Comparison of ENCODE assay signal across 24 cellular contexts in the genomic region with DNA sequence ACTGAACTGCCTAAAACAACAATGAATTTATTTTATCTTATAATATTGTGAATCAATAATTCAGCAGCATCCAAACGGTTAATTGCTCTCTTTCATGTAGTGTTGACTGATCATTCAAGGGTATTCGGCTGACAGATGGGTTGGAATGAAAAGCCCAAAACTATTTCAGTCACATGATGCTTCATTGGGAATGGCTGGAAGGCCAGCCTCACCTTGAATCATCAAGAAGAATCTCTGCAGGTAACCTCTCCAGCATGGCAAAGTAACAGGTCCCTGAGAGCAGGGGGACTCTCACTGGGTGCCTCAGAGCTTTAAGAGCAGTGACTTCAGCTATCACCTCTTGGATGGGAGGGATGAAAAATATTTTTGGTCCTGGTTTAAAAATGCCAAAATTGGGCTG.
"Had no signal": no experiment of that assay in that cellular context is flagged by ENCODE, and none has a peak within 500 bp of the region (broad histone marks: within the 10 kb centered on the region; RNA-seq: fewer than 3 reads in every experiment).

No MANE protein-coding gene starts in this region.

- H3K36me3 Mint-ChIP-seq: naive thymus-derived CD4-positive, alpha-beta T cell; neural progenitor cell; stimulated activated naive B cell treated with anti-CD40 and anti-IgM and Interleukin-4, amounts not matched to agents 10 μg/mL and 1 μg/mL and 100 μg/mL, for 72 hours had no signal

- DNase-seq: dermis blood vessel endothelial cell; effector memory CD4-positive, alpha-beta T cell; erythroblast; esophagus squamous epithelium; glutamatergic neuron; left cardiac atrium; left lung; mesenchymal stem cell; midbrain; naive thymus-derived CD4-positive, alpha-beta T cell; right lobe of liver; small intestine; stimulated activated CD4-positive, alpha-beta T cell treated with anti-CD3 and anti-CD28 coated beads, Interleukin-15, amount 100 ng/mL, for 24 hours; stimulated activated CD4-positive, alpha-beta T cell treated with anti-CD3 and anti-CD28 coated beads, Interleukin-2, amount 100 ng/mL, for 48 hours; stimulated activated naive B cell treated with anti-CD40 and anti-IgM and Interleukin-4, amounts not matched to agents 10 μg/mL and 1 μg/mL and 100 μg/mL, for 72 hours; upper lobe of left lung had no signal

- H3K4me1 ChIP-seq: esophagus squamous epithelium, left lung, parathyroid adenoma, right lobe of liver, tibial nerve, upper lobe of left lung had no signal

- H3K27me3 Mint-ChIP-seq: naive thymus-derived CD4-positive, alpha-beta T cell; progenitor cell of endocrine pancreas; stimulated activated naive B cell treated with anti-CD40 and anti-IgM and Interleukin-4, amounts not matched to agents 10 μg/mL and 1 μg/mL and 100 μg/mL, for 72 hours; stimulated activated naive CD8-positive, alpha-beta T cell treated with anti-CD3 and anti-CD28 coated beads, Interleukin-15, Interleukin-2, amounts not matched to agents 100 ng/mL and 50 ng/mL, for 24 hours had no signal

- H3K36me3 ChIP-seq: esophagus squamous epithelium, left lung, neural progenitor cell, right lobe of liver, thoracic aorta, tibial nerve, upper lobe of left lung had no signal

- H3K4me3 ChIP-seq: coronary artery, esophagus squamous epithelium, left lung, neural progenitor cell, right lobe of liver, thoracic aorta, tibial nerve, upper lobe of left lung had no signal

- H3K27ac ChIP-seq: coronary artery, esophagus squamous epithelium, left lung, neural progenitor cell, parathyroid adenoma, right lobe of liver, thoracic aorta, tibial nerve, upper lobe of left lung had no signal

- ATAC-seq: left cardiac atrium; left lung; naive thymus-derived CD4-positive, alpha-beta T cell; right lobe of liver; stimulated activated naive B cell treated with anti-CD40 and anti-IgM and Interleukin-4, amounts not matched to agents 10 μg/mL and 1 μg/mL and 100 μg/mL, for 72 hours had no signal

- H3K9me3 Mint-ChIP-seq: nephron; neural progenitor cell; stimulated activated naive B cell treated with anti-CD40 and anti-IgM and Interleukin-4, amounts not matched to agents 10 μg/mL and 1 μg/mL and 100 μg/mL, for 72 hours had no signal

- H3K27me3 ChIP-seq: esophagus squamous epithelium, left lung, neural progenitor cell, right lobe of liver, tibial nerve, upper lobe of left lung had no signal

- H3K4me1 Mint-ChIP-seq: naive thymus-derived CD4-positive, alpha-beta T cell; nephron; neural progenitor cell; stimulated activated naive B cell treated with anti-CD40 and anti-IgM and Interleukin-4, amounts not matched to agents 10 μg/mL and 1 μg/mL and 100 μg/mL, for 72 hours had no signal

- H3K9me3 ChIP-seq: esophagus squamous epithelium, left lung, right lobe of liver, thoracic aorta, tibial nerve, upper lobe of left lung had no signal

- H3K4me3 Mint-ChIP-seq: naive thymus-derived CD4-positive, alpha-beta T cell; nephron; neural progenitor cell; stimulated activated naive B cell treated with anti-CD40 and anti-IgM and Interleukin-4, amounts not matched to agents 10 μg/mL and 1 μg/mL and 100 μg/mL, for 72 hours; stimulated activated naive CD8-positive, alpha-beta T cell treated with anti-CD3 and anti-CD28 coated beads, Interleukin-15, Interleukin-2, amounts not matched to agents 100 ng/mL and 50 ng/mL, for 24 hours had no signal

- H3K27ac Mint-ChIP-seq: naive thymus-derived CD4-positive, alpha-beta T cell; nephron; neural progenitor cell; progenitor cell of endocrine pancreas; stimulated activated naive B cell treated with anti-CD40 and anti-IgM and Interleukin-4, amounts not matched to agents 10 μg/mL and 1 μg/mL and 100 μg/mL, for 72 hours; stimulated activated naive CD8-positive, alpha-beta T cell treated with anti-CD3 and anti-CD28 coated beads, Interleukin-15, Interleukin-2, amounts not matched to agents 100 ng/mL and 50 ng/mL, for 24 hours had no signal
